In genomic region chr15:36757189-36757814, GRCh38 we compare ENCODE assay signal across 1 cellular context.
TF ChIP-seq lines count a peak whose summit lies in the region.

No MANE protein-coding gene starts in this region.

TF ChIP-seq in SK-N-SH treated with all-trans-retinoic acid at 6 μM for 48 hours, 23 proteins besides CTCF, POLR2A, EP300 and RAD21 (continued from another document):
- TF ChIP-seq, protein P1, sequence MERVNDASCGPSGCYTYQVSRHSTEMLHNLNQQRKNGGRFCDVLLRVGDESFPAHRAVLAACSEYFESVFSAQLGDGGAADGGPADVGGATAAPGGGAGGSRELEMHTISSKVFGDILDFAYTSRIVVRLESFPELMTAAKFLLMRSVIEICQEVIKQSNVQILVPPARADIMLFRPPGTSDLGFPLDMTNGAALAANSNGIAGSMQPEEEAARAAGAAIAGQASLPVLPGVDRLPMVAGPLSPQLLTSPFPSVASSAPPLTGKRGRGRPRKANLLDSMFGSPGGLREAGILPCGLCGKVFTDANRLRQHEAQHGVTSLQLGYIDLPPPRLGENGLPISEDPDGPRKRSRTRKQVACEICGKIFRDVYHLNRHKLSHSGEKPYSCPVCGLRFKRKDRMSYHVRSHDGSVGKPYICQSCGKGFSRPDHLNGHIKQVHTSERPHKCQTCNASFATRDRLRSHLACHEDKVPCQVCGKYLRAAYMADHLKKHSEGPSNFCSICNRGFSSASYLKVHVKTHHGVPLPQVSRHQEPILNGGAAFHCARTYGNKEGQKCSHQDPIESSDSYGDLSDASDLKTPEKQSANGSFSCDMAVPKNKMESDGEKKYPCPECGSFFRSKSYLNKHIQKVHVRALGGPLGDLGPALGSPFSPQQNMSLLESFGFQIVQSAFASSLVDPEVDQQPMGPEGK (CRISPR knock-in tag; IDR thresholded peaks at IDR 0.05; ENCODE audit: borderline replicate concordance), result no peak
- no peak for TF ChIP-seq CSDC2 (CRISPR knock-in tag; IDR thresholded peaks at IDR 0.05)
- TF ChIP-seq ESRRG (CRISPR knock-in tag; IDR thresholded peaks at IDR 0.05), result no peak
